In genomic region chr15:71272932-71273331, GRCh38 we compare ENCODE assay signal across 23 cellular contexts.
DNase-seq lines count a peak whose midpoint lies in the region; ATAC-seq and TF ChIP-seq lines count a peak whose summit lies in the region.
"Had no signal": no experiment of that assay in that cellular context is flagged by ENCODE, and none has a peak within 500 bp of the region (broad histone marks: within the 10 kb centered on the region; RNA-seq: fewer than 3 reads in every experiment).

No MANE protein-coding gene starts in this region.

- intact Hi-C loops in PC-9 (cut with micrococcal nuclease; ENCODE audit: unreplicated experiment) (loop anchor here (10.0 kb wide), 1 partner anchor 378 kb away; the partner anchor contains the start of genes LRRC49 and THAP10), lower leg skin (cut with DNase I; ENCODE audit: low total_unique reads) (no loop called here), Calu3 (cut with micrococcal nuclease; ENCODE audit: unreplicated experiment) (no loop called here)

- H3K36me3 Mint-ChIP-seq in chondrocyte (ENCODE audit: low read depth) (peaks cover 4% of the 10 kb centered on the region), mesothelial cell of epicardium (peaks cover 19% of the 10 kb centered on the region), Calu3 (ENCODE audit: insufficient read depth, unreplicated experiment) (peaks cover 5% of the 10 kb centered on the region)
- H3K36me3 Mint-ChIP-seq: activated CD4-positive, alpha-beta memory T cell treated with anti-CD3 and anti-CD28 coated beads for 36 hours; activated naive CD4-positive, alpha-beta T cell treated with anti-CD3 and anti-CD28 coated beads, Interleukin-2, amount 50 U/mL, for 24 hours; CD8-positive, alpha-beta T cell had no signal

- BruUV-seq in PC-9 (replicated peaks; lab: Mats Ljungman, UMichigan) (no TSS peak), Calu3 (replicated peaks; lab: Mats Ljungman, UMichigan) (no TSS peak)

- H3K79me2 ChIP-seq in PC-9 (ENCODE audit: low read depth), result peaks cover 14% of the 10 kb centered on the region

- TF ChIP-seq POLR2A in lower leg skin (IDR thresholded peaks at IDR 0.05) (no peak), GM18505 (IDR thresholded peaks at IDR 0.05; ENCODE audit: borderline replicate concordance, extremely low read depth, insufficient read depth, insufficient read length) (no peak)

- H3K4me1 ChIP-seq in PC-9 (replicated peaks; ENCODE audit: insufficient read depth), result peaks cover 55% of the 10 kb centered on the region
- H3K4me1 ChIP-seq: breast epithelium, HAP-1 had no signal

- no peak overlapping the region for H2AFZ ChIP-seq in PC-9

- H3K4me2 ChIP-seq in PC-9, result no peak overlapping the region

- no peak overlapping the region for H3K4me3 ChIP-seq in AG10803 (ENCODE audit: low read length)
- H3K4me3 ChIP-seq in PC-9, result no peak overlapping the region
- H3K4me3 ChIP-seq in lower leg skin (ENCODE audit: low read depth, poor library complexity, severe bottlenecking), result no peak overlapping the region
- H3K4me3 ChIP-seq: breast epithelium, HAP-1, K562, tibial artery had no signal

- H3K9me2 ChIP-seq in PC-9 (ENCODE audit: insufficient read depth), result no peaks in the 10 kb centered on the region

- no peak overlapping the region for H3K4me3 Mint-ChIP-seq in chondrocyte (ENCODE audit: unreplicated experiment)
- H3K4me3 Mint-ChIP-seq in mesothelial cell of epicardium, result no peak overlapping the region
- no peak overlapping the region for H3K4me3 Mint-ChIP-seq in Calu3 (ENCODE audit: low read depth, unreplicated experiment)
- H3K4me3 Mint-ChIP-seq: activated CD4-positive, alpha-beta memory T cell treated with anti-CD3 and anti-CD28 coated beads for 36 hours; activated naive CD4-positive, alpha-beta T cell treated with anti-CD3 and anti-CD28 coated beads, Interleukin-2, amount 50 U/mL, for 24 hours; activated T-cell treated with anti-CD3 and anti-CD28 coated beads, Interleukin-2, amount 50 U/mL, for 24 hours; CD8-positive, alpha-beta T cell; T-helper 17 cell had no signal

- peaks cover 40% of the 10 kb centered on the region for H3K4me1 Mint-ChIP-seq in chondrocyte (ENCODE audit: low read depth)
- peaks cover 47% of the 10 kb centered on the region for H3K4me1 Mint-ChIP-seq in mesothelial cell of epicardium
- peaks cover 40% of the 10 kb centered on the region for H3K4me1 Mint-ChIP-seq in Calu3 (ENCODE audit: low read depth, unreplicated experiment)
- H3K4me1 Mint-ChIP-seq: activated naive CD4-positive, alpha-beta T cell treated with anti-CD3 and anti-CD28 coated beads, Interleukin-2, amount 50 U/mL, for 24 hours; T-helper 17 cell had no signal

- H3F3A ChIP-seq in PC-9 (ENCODE audit: insufficient read depth, low read depth), result peaks cover 43% of the 10 kb centered on the region

- H3K27me3 ChIP-seq in PC-9 (ENCODE audit: insufficient read depth, low read depth), result no peaks in the 10 kb centered on the region
- H3K27me3 ChIP-seq: breast epithelium, tibial artery had no signal

- 65 to 66% methylated on average over 6 of the region's 6 CpGs for WGBS in lower leg skin, 2 donors

- TF ChIP-seq CTCF in AG10803 (conservative IDR thresholded peaks at IDR 0.05; ENCODE audit: low read length), result no peak
- no peak for TF ChIP-seq CTCF in PC-9 (conservative IDR thresholded peaks at IDR 0.05)
- no peak for TF ChIP-seq CTCF in chondrocyte (IDR thresholded peaks at IDR 0.05)
- no peak for TF ChIP-seq CTCF in mesothelial cell of epicardium (IDR thresholded peaks at IDR 0.05; ENCODE audit: unreplicated experiment)
- no peak for TF ChIP-seq CTCF in lower leg skin (IDR thresholded peaks at IDR 0.05)
- no peak for TF ChIP-seq CTCF in Calu3 (IDR thresholded peaks at IDR 0.05; ENCODE audit: unreplicated experiment)

- POLR2A ChIA-PET in PC-9 (lab: Charles Lee; ENCODE audit: unreplicated experiment), result no interaction called here

- ATAC-seq in GM18505 (IDR thresholded peaks at IDR 0.05; ENCODE audit: unreplicated experiment), result no peak
- ATAC-seq: CD8-positive, alpha-beta T cell; esophagus mucosa; K562; T-helper 17 cell had no signal

- no peaks in the 10 kb centered on the region for H3K9me3 ChIP-seq in PC-9 (ENCODE audit: insufficient read depth, low read depth)
- H3K9me3 ChIP-seq: breast epithelium, HAP-1, tibial artery had no signal

- CTCF ChIA-PET in PC-9 (lab: Charles Lee) (no interaction called here), Calu3 (lab: Charles Lee) (interaction anchor here (0.7 kb wide), 2 partner anchors 13 to 164 kb away, joined by 9 read pairs; no protein-coding TSS in a partner anchor)

- peak overlapping the region; percentile 58 for H3K27ac Mint-ChIP-seq in chondrocyte (ENCODE audit: unreplicated experiment)
- peak overlapping the region; percentile 30 for H3K27ac Mint-ChIP-seq in mesothelial cell of epicardium
- H3K27ac Mint-ChIP-seq in Calu3 (ENCODE audit: unreplicated experiment), result no peak overlapping the region
- H3K27ac Mint-ChIP-seq: activated CD4-positive, alpha-beta memory T cell treated with anti-CD3 and anti-CD28 coated beads for 36 hours; activated naive CD4-positive, alpha-beta T cell treated with anti-CD3 and anti-CD28 coated beads, Interleukin-2, amount 50 U/mL, for 24 hours; activated T-cell treated with anti-CD3 and anti-CD28 coated beads, Interleukin-2, amount 50 U/mL, for 24 hours; CD8-positive, alpha-beta T cell; T-helper 17 cell had no signal

- peaks cover 15% of the 10 kb centered on the region for H3K9me3 Mint-ChIP-seq in chondrocyte (ENCODE audit: low read depth)
- H3K9me3 Mint-ChIP-seq in mesothelial cell of epicardium, result peaks cover 24% of the 10 kb centered on the region
- H3K9me3 Mint-ChIP-seq in Calu3 (ENCODE audit: low read depth, unreplicated experiment), result peaks cover 2% of the 10 kb centered on the region
- H3K9me3 Mint-ChIP-seq: activated CD4-positive, alpha-beta memory T cell treated with anti-CD3 and anti-CD28 coated beads for 36 hours; activated naive CD4-positive, alpha-beta T cell treated with anti-CD3 and anti-CD28 coated beads, Interleukin-2, amount 50 U/mL, for 24 hours; CD8-positive, alpha-beta T cell had no signal

- H3K27me3 Mint-ChIP-seq in chondrocyte (ENCODE audit: low read depth) (no peaks in the 10 kb centered on the region), mesothelial cell of epicardium (ENCODE audit: low read depth) (no peaks in the 10 kb centered on the region), Calu3 (ENCODE audit: unreplicated experiment) (no peaks in the 10 kb centered on the region)

- no peaks in the 10 kb centered on the region for H3K36me3 ChIP-seq in PC-9 (ENCODE audit: low read depth)
- H3K36me3 ChIP-seq: breast epithelium, HAP-1, tibial artery had no signal

- H4K20me1 ChIP-seq in PC-9 (ENCODE audit: insufficient read depth), result no peaks in the 10 kb centered on the region

- DNase-seq in AG10803 (ENCODE audit: low read depth) (peak; percentile 58), PC-9 (no peak), chondrocyte (ENCODE audit: low spot score) (no peak), mesothelial cell of epicardium (ENCODE audit: low spot score in 2 of 2, unreplicated experiment in 2 of 2) (no peak), lower leg skin (ENCODE audit: low spot score in 2 of 2) (no peak), T1000 (lab: John Stamatoyannopoulos, UW) (no peak), Calu3 (no peak)
- DNase-seq: activated CD4-positive, alpha-beta memory T cell treated with anti-CD3 and anti-CD28 coated beads for 36 hours; activated T-cell treated with anti-CD3 and anti-CD28 coated beads, Interleukin-2, amount 50 U/mL, for 24 hours; CD8-positive, alpha-beta T cell; DND-41; midbrain; NCI-H2029 treated with DMSO at 0.1 percent for 48 hours; SHP77; stimulated activated naive CD4-positive, alpha-beta T cell treated with Interleukin-2 at 50 U/mL for 16 hours; T-helper 17 cell; tibial artery had no signal

- peak overlapping the region; percentile 99 for H3K27ac ChIP-seq in PC-9
- H3K27ac ChIP-seq: breast epithelium, tibial artery had no signal
